26 cellular contexts compared by ENCODE assay signal in genomic region chr11:17932472-17932871, GRCh38.
DNase-seq lines count a peak whose midpoint lies in the region; ATAC-seq, FAIRE-seq and TF ChIP-seq lines count a peak whose summit lies in the region.
"Had no signal": no experiment of that assay in that cellular context is flagged by ENCODE, and none has a peak within 500 bp of the region (broad histone marks: within the 10 kb centered on the region; RNA-seq: fewer than 3 reads in every experiment).

No MANE protein-coding gene starts in this region.

- dilution Hi-C loops in keratinocyte (cut with MboI; ENCODE audit: extremely low pct_ligation_motif_present, low sequenced_read_pairs), result no loop called here

- CTCF ChIA-PET in AG04450 (lab: Charles Lee), result interaction anchor here (0.7 to 1.2 kb wide), 2 partner anchors 41 to 57 kb away, joined by 3 read pairs; no protein-coding TSS in a partner anchor
- CTCF ChIA-PET in HCT116 (lab: Charles Lee), result no interaction called here

- POLR2A ChIA-PET in AG04450 (lab: Yijun Ruan, JAX), result no interaction called here
- POLR2A ChIA-PET in HCT116 (lab: Charles Lee), result no interaction called here

- TF ChIP-seq RAD21 in HCT116 (IDR thresholded peaks at IDR 0.05; ENCODE audit: low read depth), result no peak

- H3K27me3 ChIP-seq in AG04450 (ENCODE audit: control insufficient read depth, insufficient read depth, low read length) (no peaks in the 10 kb centered on the region), HCT116 (ENCODE audit: insufficient read depth, low read length) (no peaks in the 10 kb centered on the region), keratinocyte (ENCODE audit: control insufficient read depth, extremely low read depth, insufficient read depth, low read length) (no peaks in the 10 kb centered on the region), Peyer's patch (no peaks in the 10 kb centered on the region)
- H3K27me3 ChIP-seq: breast epithelium, heart right ventricle, upper lobe of right lung had no signal

- H3K4me3 Mint-ChIP-seq in chondrocyte (ENCODE audit: unreplicated experiment), result no peak overlapping the region
- H3K4me3 Mint-ChIP-seq: activated CD4-positive, alpha-beta memory T cell treated with anti-CD3 and anti-CD28 coated beads, Interleukin-2, amount 10 ng/mL, durations not matched to agents 7 days and 5 days had no signal

- FAIRE-seq in keratinocyte (lab: Jason Lieb, UNC), result no peak
- FAIRE-seq: endometrium, GM12891, GM19239, HepG2 had no signal

- H3K36me3 ChIP-seq in HCT116 (ENCODE audit: control insufficient read depth in 1 of 2, insufficient read depth in 2 of 2, low read length in 2 of 2) (no peaks in the 10 kb centered on the region), keratinocyte (ENCODE audit: control insufficient read depth in 2 of 2, extremely low read depth in 1 of 2, insufficient read depth in 2 of 2, low read length in 2 of 2) (no peaks in the 10 kb centered on the region), Peyer's patch (no peaks in the 10 kb centered on the region)
- H3K36me3 ChIP-seq: breast epithelium, heart right ventricle, left ventricle myocardium inferior, upper lobe of right lung had no signal

- H3K4me3 ChIP-seq in AG04450 (ENCODE audit: low read depth, low read length), result no peak overlapping the region
- H3K4me3 ChIP-seq in HCT116 (replicated peaks in 1 of 2; ENCODE audit: low read depth in 1 of 2, low read length in 2 of 2), result no peak overlapping the region
- H3K4me3 ChIP-seq in keratinocyte (ENCODE audit: control insufficient read depth in 2 of 3, extremely low read depth in 1 of 3, insufficient read depth in 2 of 3, low read depth in 1 of 3, low read length in 3 of 3), result no peak overlapping the region
- H3K4me3 ChIP-seq in Peyer's patch, result no peak overlapping the region
- H3K4me3 ChIP-seq: breast epithelium, heart right ventricle, left ventricle myocardium inferior, upper lobe of right lung had no signal

- no TSS peak for BruUV-seq in HCT116 (replicated peaks; lab: Mats Ljungman, UMichigan)

- ATAC-seq in HCT116 (no peak; the same call in 1 of the 2 replicates), HG03280 (IDR thresholded peaks at IDR 0.05; ENCODE audit: unreplicated experiment) (no peak)
- ATAC-seq: heart right ventricle, HepG2, upper lobe of right lung had no signal

- H3K4me2 ChIP-seq in HCT116 (ENCODE audit: low read length) (no peak overlapping the region), keratinocyte (ENCODE audit: control insufficient read depth, extremely low read depth, insufficient read depth, low read depth, low read length) (no peak overlapping the region)

- TF ChIP-seq CTCF in AG04450 (IDR thresholded peaks at IDR 0.05; ENCODE audit: low read depth, low read length), result 0 out of 2 replicates have a peak, but pooled peaks have one; percentile 8
- TF ChIP-seq CTCF in HCT116 (IDR thresholded peaks at IDR 0.05 in 2 of 3, conservative IDR thresholded peaks at IDR 0.05 in 1 of 3; ENCODE audit: borderline replicate concordance in 1 of 3, insufficient read depth in 1 of 3, low read depth in 2 of 3, low read length in 2 of 3), result peak in 2 of 3 experiments; percentile 33 to 45; a peak in 3 of 6 replicates
- TF ChIP-seq CTCF in chondrocyte (IDR thresholded peaks at IDR 0.05), result peak; percentile 28
- TF ChIP-seq CTCF in keratinocyte (optimal IDR thresholded peaks at IDR 0.05 in 1 of 3, IDR thresholded peaks at IDR 0.05 in 1 of 3, conservative IDR thresholded peaks at IDR 0.05 in 1 of 3; ENCODE audit: extremely low read depth in 1 of 3, insufficient read depth in 2 of 3, low read length in 3 of 3), result peak; percentile 14 to 35 (median 33)
- no peak for TF ChIP-seq CTCF in Peyer's patch (IDR thresholded peaks at IDR 0.05)

- DNase-seq in AG04450 (ENCODE audit: low read depth, low spot score) (no peak), HCT116 (ENCODE audit: low read depth, low spot score) (no peak), chondrocyte (ENCODE audit: low spot score) (no peak), keratinocyte (ENCODE audit: low read depth, low spot score) (no peak), Peyer's patch (no peak), mesenteric fat pad (ENCODE audit: low spot score) (no peak)
- no peak for DNase-seq in activated CD4-positive, alpha-beta T cell treated with anti-CD3 and anti-CD28 coated beads, Interleukin-2, amount 50 U/mL, for 4 hours
- DNase-seq: activated CD4-positive, alpha-beta memory T cell treated with anti-CD3 and anti-CD28 coated beads, Interleukin-2, amount 10 ng/mL, durations not matched to agents 7 days and 5 days; activated gamma-delta T cell treated with Interleukin-2 at 50 U/mL for 16 hours; activated T-cell treated with anti-CD3 and anti-CD28 coated beads for 4 hours; cortex of kidney; heart right ventricle; left ventricle myocardium inferior; NCI-H1105; NCI-H2029; NCI-H226; NK-92 treated with Interleukin-12 subunit alpha and Interleukin-12 subunit beta, amount 100 ng/mL, for 24 hours; RPMI8226; upper lobe of right lung had no signal

- no peaks in the 10 kb centered on the region for H3K9me1 ChIP-seq in keratinocyte (ENCODE audit: control insufficient read depth, extremely low read depth, insufficient read depth, low read length)

- H3K27ac ChIP-seq in AG04450 (ENCODE audit: low read depth, low read length), result no peak overlapping the region
- H3K27ac ChIP-seq in HCT116 (ENCODE audit: low read depth, low read length), result no peak overlapping the region
- no peak overlapping the region for H3K27ac ChIP-seq in keratinocyte (ENCODE audit: control insufficient read depth, insufficient read depth, low read length)
- H3K27ac ChIP-seq in Peyer's patch, result no peak overlapping the region
- H3K27ac ChIP-seq: breast epithelium, heart right ventricle, HL-60, left ventricle myocardium inferior, upper lobe of right lung had no signal

- peaks cover 7% of the 10 kb centered on the region for H3K4me1 Mint-ChIP-seq in chondrocyte (ENCODE audit: low read depth)
- H3K4me1 Mint-ChIP-seq: activated CD4-positive, alpha-beta memory T cell treated with anti-CD3 and anti-CD28 coated beads, Interleukin-2, amount 10 ng/mL, durations not matched to agents 7 days and 5 days had no signal

- H3K9ac ChIP-seq in HCT116 (ENCODE audit: low read length) (no peak overlapping the region), keratinocyte (ENCODE audit: control insufficient read depth, extremely low read depth, insufficient read depth, low read length) (no peak overlapping the region)

- H3K27ac Mint-ChIP-seq in chondrocyte (ENCODE audit: unreplicated experiment), result no peak overlapping the region
- H3K27ac Mint-ChIP-seq: activated CD4-positive, alpha-beta memory T cell treated with anti-CD3 and anti-CD28 coated beads, Interleukin-2, amount 10 ng/mL, durations not matched to agents 7 days and 5 days had no signal

- no peaks in the 10 kb centered on the region for H3K9me2 ChIP-seq in HCT116 (ENCODE audit: insufficient read depth)

- H3K9me3 Mint-ChIP-seq in chondrocyte (ENCODE audit: low read depth), result peaks cover 5% of the 10 kb centered on the region

- TF ChIP-seq POLR2A in HCT116 (IDR thresholded peaks at IDR 0.05; ENCODE audit: borderline replicate concordance, extremely low read depth, insufficient read depth, insufficient read length) (no peak), Peyer's patch (IDR thresholded peaks at IDR 0.05) (no peak)

- no peaks in the 10 kb centered on the region for H3K4me1 ChIP-seq in HCT116 (ENCODE audit: control insufficient read depth in 1 of 2, insufficient read depth in 2 of 2, low read length in 2 of 2)
- no peaks in the 10 kb centered on the region for H3K4me1 ChIP-seq in keratinocyte (ENCODE audit: control insufficient read depth, extremely low read depth, insufficient read depth, low read length)
- peaks cover 0 to 5% (median 0%) of the 10 kb centered on the region in 4 donors for H3K4me1 ChIP-seq in Peyer's patch
- H3K4me1 ChIP-seq: breast epithelium, upper lobe of right lung had no signal

- H3K79me2 ChIP-seq in HCT116 (ENCODE audit: insufficient read depth, low read length) (no peaks in the 10 kb centered on the region), keratinocyte (ENCODE audit: control insufficient read depth, insufficient read depth, low read length) (no peaks in the 10 kb centered on the region)

- RAD21 ChIA-PET in HCT116 (lab: Charles Lee; ENCODE audit: low non-redundant PET in 1 of 2, low total read pairs in 2 of 2, uncharacterized antibody in 2 of 2, unreplicated experiment in 2 of 2), result no interaction called here

- H3K27me3 Mint-ChIP-seq in chondrocyte (ENCODE audit: low read depth), result no peaks in the 10 kb centered on the region
- H3K27me3 Mint-ChIP-seq: activated CD4-positive, alpha-beta memory T cell treated with anti-CD3 and anti-CD28 coated beads, Interleukin-2, amount 10 ng/mL, durations not matched to agents 7 days and 5 days had no signal

- H3K36me3 Mint-ChIP-seq in chondrocyte (ENCODE audit: low read depth), result peaks cover 5% of the 10 kb centered on the region

- no peak overlapping the region for H2AFZ ChIP-seq in HCT116 (ENCODE audit: low read depth, low read length, poor library complexity, severe bottlenecking)
- no peak overlapping the region for H2AFZ ChIP-seq in keratinocyte (ENCODE audit: control insufficient read depth, low read length)

- H4K20me1 ChIP-seq in HCT116 (ENCODE audit: insufficient read depth) (no peaks in the 10 kb centered on the region), keratinocyte (ENCODE audit: control insufficient read depth, extremely low read depth, insufficient read depth, low read length) (no peaks in the 10 kb centered on the region)

- H3K9me3 ChIP-seq in AG04450 (ENCODE audit: control insufficient read depth, insufficient read depth, low read length), result no peaks in the 10 kb centered on the region
- H3K9me3 ChIP-seq in HCT116 (ENCODE audit: control insufficient read depth in 1 of 2, insufficient read depth in 1 of 2, low read depth in 1 of 2, low read length in 2 of 2), result no peaks in the 10 kb centered on the region
- H3K9me3 ChIP-seq in keratinocyte (ENCODE audit: control insufficient read depth, low read depth, low read length), result no peaks in the 10 kb centered on the region
- no peaks in the 10 kb centered on the region for H3K9me3 ChIP-seq in Peyer's patch
- H3K9me3 ChIP-seq: breast epithelium, left ventricle myocardium inferior, upper lobe of right lung had no signal

- intact Hi-C loops in HCT116 (cut with micrococcal nuclease), result no loop called here

TF ChIP-seq in HCT116, 20 proteins besides CTCF, POLR2A, EP300 and RAD21:
- TF ChIP-seq SIN3A (IDR thresholded peaks at IDR 0.05; ENCODE audit: low read depth) (no peak), SRF (IDR thresholded peaks at IDR 0.05; ENCODE audit: low read depth) (no peak), POLR2AphosphoS5 (IDR thresholded peaks at IDR 0.05; ENCODE audit: low read depth, low read length) (no peak)
TF ChIP-seq in HCT116: peak in this region for 0.

Comparison
In these comparisons a context has a peak if more than half of its experiments do, and no peak if none do; other contexts are left out.
1. CTCF ChIP-seq: peak in AG04450 (single experiment), HCT116 (2 of 3), chondrocyte (single experiment) and keratinocyte (3 of 3); none in Peyer's patch (0 of 6).